Comparison of ENCODE assay signal across 31 cellular contexts in the genomic region with DNA sequence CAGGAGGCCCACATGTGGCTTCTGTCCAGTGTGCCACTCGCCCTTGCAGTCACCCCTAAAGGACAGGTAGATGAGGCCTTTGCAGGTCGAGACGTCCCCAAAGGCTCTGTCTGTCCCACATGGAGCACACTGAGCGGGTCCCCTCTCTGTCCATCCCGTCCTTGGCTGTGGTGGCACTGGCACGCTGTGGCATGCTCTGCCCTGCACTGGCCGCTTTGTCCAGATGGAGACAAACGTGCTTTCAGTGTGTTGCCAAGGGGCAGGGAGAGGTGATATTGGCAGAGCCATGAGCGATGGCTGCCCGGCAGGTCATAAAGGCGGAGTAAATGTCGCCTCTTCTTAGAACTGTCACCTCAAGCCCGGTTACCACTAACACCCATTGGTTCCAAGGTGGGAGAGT.
"Had no signal": no experiment of that assay in that cellular context is flagged by ENCODE, and none has a peak within 500 bp of the region (broad histone marks: within the 10 kb centered on the region; RNA-seq: fewer than 3 reads in every experiment).

No MANE protein-coding gene starts in this region.

- DNase-seq: activated B cell treated with CpG ODN at 0.5 μM for 24 hours; activated CD4-positive, alpha-beta T cell treated with anti-CD3 and anti-CD28 coated beads for 48 hours; activated CD4-positive, alpha-beta T cell treated with anti-CD3 and anti-CD28 coated beads, Interleukin-2, amount 50 U/mL, for 1 hour; activated CD4-positive, alpha-beta T cell treated with anti-CD3 and anti-CD28 coated beads, Interleukin-2, amount 50 U/mL, for 48 hours; activated CD8-positive, alpha-beta memory T cell treated with anti-CD3 and anti-CD28 coated beads for 24 hours; activated CD8-positive, alpha-beta T cell treated with anti-CD3 and anti-CD28 coated beads for 36 hours; activated effector memory CD4-positive, alpha-beta T cell treated with Interleukin-2 at 50 U/mL for 16 hours; activated gamma-delta T cell treated with Interleukin-2 at 50 U/mL for 16 hours; activated naive CD4-positive, alpha-beta T cell treated with anti-CD3 and anti-CD28 coated beads, Interleukin-2, amount 50 U/mL, for 16 hours; activated naive CD4-positive, alpha-beta T cell treated with Interleukin-2 at 50 U/mL for 16 hours; activated naive CD8-positive, alpha-beta T cell treated with anti-CD3 and anti-CD28 coated beads for 36 hours; activated naive CD8-positive, alpha-beta T cell treated with anti-CD3 and anti-CD28 coated beads, Interleukin-2, amount 50 U/mL, for 24 hours; activated T-cell treated with anti-CD3 and anti-CD28 coated beads, Interleukin-2, amount 50 U/mL, for 4 hours; adrenal gland; amygdala; cortex of kidney; dermis blood vessel endothelial cell; effector CD4-positive, alpha-beta T cell; effector memory CD8-positive, alpha-beta T cell; erythroblast; foreskin keratinocyte; gastrocnemius medialis; T-helper 1 cell; T-helper 17 cell; T1000; WERI-Rb-1 had no signal

- H3K4me1 ChIP-seq: ascending aorta, breast epithelium, foreskin keratinocyte, gastrocnemius medialis had no signal

- H3K27ac ChIP-seq: adrenal gland, ascending aorta, breast epithelium, esophagus muscularis mucosa, foreskin keratinocyte, gastrocnemius medialis had no signal

- ATAC-seq: activated CD4-positive, CD25-positive, alpha-beta regulatory T cell treated with anti-CD3 and anti-CD28 coated beads, Interleukin-2, amount 50 U/mL, for 24 hours; activated CD8-positive, alpha-beta T cell treated with anti-CD3 and anti-CD28 coated beads for 36 hours; activated naive CD8-positive, alpha-beta T cell treated with anti-CD3 and anti-CD28 coated beads, Interleukin-2, amount 50 U/mL, for 24 hours; activated T-cell treated with anti-CD3 and anti-CD28 coated beads, Interleukin-2, amount 50 U/mL, for 4 hours; activated T-helper 17 cell treated with anti-CD3 and anti-CD28 coated beads, Interleukin-2, amount 50 U/mL, for 72 hours; effector memory CD8-positive, alpha-beta T cell; foreskin keratinocyte; gastrocnemius medialis; T-helper 17 cell had no signal

- H3K9me3 ChIP-seq: adrenal gland, ascending aorta, breast epithelium, esophagus muscularis mucosa, gastrocnemius medialis had no signal

- H3K36me3 ChIP-seq: adrenal gland, ascending aorta, breast epithelium, esophagus muscularis mucosa, gastrocnemius medialis, WERI-Rb-1 had no signal

- H3K4me3 ChIP-seq: adrenal gland, ascending aorta, breast epithelium, esophagus muscularis mucosa, gastrocnemius medialis had no signal

- H3K27me3 ChIP-seq: adrenal gland, ascending aorta, esophagus muscularis mucosa, foreskin keratinocyte, gastrocnemius medialis had no signal
